In the genomic region with DNA sequence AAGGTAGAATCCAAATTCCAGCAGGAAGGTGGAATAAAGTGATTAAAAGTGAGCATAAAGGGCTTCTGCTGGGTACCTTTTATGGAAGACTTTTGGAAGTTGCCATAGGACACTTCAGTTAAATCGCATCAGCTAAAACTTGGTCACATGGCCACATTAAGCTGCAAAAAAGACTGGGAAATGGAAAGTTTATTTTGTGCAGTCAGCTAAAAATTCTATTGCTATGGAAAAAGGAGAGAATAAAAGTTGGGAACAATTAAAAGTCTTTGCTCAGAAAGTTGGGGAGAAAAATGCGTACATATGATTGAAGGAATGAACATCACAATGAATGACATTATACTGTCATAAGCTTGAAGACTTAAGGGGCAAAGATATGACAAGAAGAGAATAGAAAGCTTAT, we compare ENCODE assay signal across 1 cellular context.
A peak's percentile ranks its signal among the peaks of the same experiment; 100 is the strongest.
TF ChIP-seq lines count a peak whose summit lies in the region.

No MANE protein-coding gene starts in this region.

TF ChIP-seq in K562, 482 proteins besides CTCF, POLR2A, EP300 and RAD21:
- TF ChIP-seq C11orf30 (IDR thresholded peaks at IDR 0.05; ENCODE audit: low read depth) (peak; percentile 23; the same call in 1 of the 2 replicates), ZNF316 (IDR thresholded peaks at IDR 0.05) (peak; percentile 69), KDM5B (IDR thresholded peaks at IDR 0.05; ENCODE audit: insufficient replicate concordance, low read depth, low read length) (no peak), MAFF (IDR thresholded peaks at IDR 0.05; ENCODE audit: low read length) (peak; percentile 35), GABPB1 (CRISPR knock-in tag; IDR thresholded peaks at IDR 0.05) (no peak), HMG20A (CRISPR knock-in tag; conservative IDR thresholded peaks at IDR 0.05) (no peak), SUPT5H (IDR thresholded peaks at IDR 0.05) (no peak), ESRRB (CRISPR knock-in tag; IDR thresholded peaks at IDR 0.05; ENCODE audit: borderline replicate concordance) (no peak), ZC3H4 (CRISPR knock-in tag; IDR thresholded peaks at IDR 0.05; ENCODE audit: borderline replicate concordance) (no peak), MAFG (tag; conservative IDR thresholded peaks at IDR 0.05) (peak; percentile 48)
- TF ChIP-seq, protein P1, sequence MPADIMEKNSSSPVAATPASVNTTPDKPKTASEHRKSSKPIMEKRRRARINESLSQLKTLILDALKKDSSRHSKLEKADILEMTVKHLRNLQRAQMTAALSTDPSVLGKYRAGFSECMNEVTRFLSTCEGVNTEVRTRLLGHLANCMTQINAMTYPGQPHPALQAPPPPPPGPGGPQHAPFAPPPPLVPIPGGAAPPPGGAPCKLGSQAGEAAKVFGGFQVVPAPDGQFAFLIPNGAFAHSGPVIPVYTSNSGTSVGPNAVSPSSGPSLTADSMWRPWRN (IDR thresholded peaks at IDR 0.05; ENCODE audit: low read depth) = no peak
- TF ChIP-seq, protein P2, sequence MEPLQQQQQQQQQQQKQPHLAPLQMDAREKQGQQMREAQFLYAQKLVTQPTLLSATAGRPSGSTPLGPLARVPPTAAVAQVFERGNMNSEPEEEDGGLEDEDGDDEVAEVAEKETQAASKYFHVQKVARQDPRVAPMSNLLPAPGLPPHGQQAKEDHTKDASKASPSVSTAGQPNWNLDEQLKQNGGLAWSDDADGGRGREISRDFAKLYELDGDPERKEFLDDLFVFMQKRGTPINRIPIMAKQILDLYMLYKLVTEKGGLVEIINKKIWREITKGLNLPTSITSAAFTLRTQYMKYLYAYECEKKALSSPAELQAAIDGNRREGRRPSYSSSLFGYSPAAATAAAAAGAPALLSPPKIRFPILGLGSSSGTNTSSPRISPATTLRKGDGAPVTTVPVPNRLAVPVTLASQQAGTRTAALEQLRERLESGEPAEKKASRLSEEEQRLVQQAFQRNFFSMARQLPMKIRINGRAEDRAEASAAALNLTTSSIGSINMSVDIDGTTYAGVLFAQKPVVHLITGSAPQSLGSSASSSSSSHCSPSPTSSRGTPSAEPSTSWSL (CRISPR knock-in tag; IDR thresholded peaks at IDR 0.05; ENCODE audit: borderline replicate concordance) = no peak
